Comparison of ENCODE assay signal across 36 cellular contexts in genomic region chr17:9917801-9918200, GRCh38. TPM values are rescaled to one million over a fixed set of nuclear protein-coding genes. Genes with fewer than 3 reads are reported as not detected.
"Had no signal": no experiment of that assay in that cellular context is flagged by ENCODE, and none has a peak within 500 bp of the region (broad histone marks: within the 10 kb centered on the region; RNA-seq: fewer than 3 reads in every experiment).

No MANE protein-coding gene starts in this region.

- ATAC-seq: activated naive CD4-positive, alpha-beta T cell treated with anti-CD3 and anti-CD28 coated beads, Interleukin-2, amount 50 U/mL, for 72 hours; activated T-cell treated with anti-CD3 and anti-CD28 coated beads, Interleukin-2, amount 50 U/mL, for 72 hours; foreskin keratinocyte; gastrocnemius medialis; T-helper 17 cell; WTC11 had no signal

- H3K9me3 ChIP-seq: ascending aorta, breast epithelium, colonic mucosa, esophagus muscularis mucosa, gastrocnemius medialis, heart right ventricle had no signal

- H3K36me3 ChIP-seq: ascending aorta, breast epithelium, cardiac muscle cell, colonic mucosa, gastrocnemius medialis had no signal

- H3K4me1 Mint-ChIP-seq: activated CD4-positive, alpha-beta memory T cell treated with anti-CD3 and anti-CD28 coated beads, Interleukin-2, amount 10 ng/mL, durations not matched to agents 7 days and 5 days; activated CD4-positive, alpha-beta T cell treated with anti-CD3 and anti-CD28 coated beads, Interleukin-2, amount 10 ng/mL, durations not matched to agents 7 days and 5 days; activated naive CD4-positive, alpha-beta T cell treated with anti-CD3 and anti-CD28 coated beads, Interleukin-2, amount 10 ng/mL, durations not matched to agents 7 days and 5 days; activated naive CD8-positive, alpha-beta T cell treated with anti-CD3 and anti-CD28 coated beads, Interleukin-2, amount 10 ng/mL, durations not matched to agents 7 days and 5 days; brain; endodermal cell; T-helper 17 cell; WTC11 had no signal

- H3K27me3 Mint-ChIP-seq: activated CD4-positive, alpha-beta memory T cell treated with anti-CD3 and anti-CD28 coated beads, Interleukin-2, amount 10 ng/mL, durations not matched to agents 7 days and 5 days; activated CD4-positive, alpha-beta T cell treated with anti-CD3 and anti-CD28 coated beads, Interleukin-2, amount 10 ng/mL, durations not matched to agents 7 days and 5 days; activated naive CD4-positive, alpha-beta T cell treated with anti-CD3 and anti-CD28 coated beads, Interleukin-2, amount 10 ng/mL, durations not matched to agents 7 days and 5 days; activated naive CD8-positive, alpha-beta T cell treated with anti-CD3 and anti-CD28 coated beads, Interleukin-2, amount 10 ng/mL, durations not matched to agents 7 days and 5 days; activated T-cell treated with anti-CD3 and anti-CD28 coated beads, Interleukin-2, amount 50 U/mL, for 24 hours; brain; dendritic cell treated with granulocyte-macrophage colony-stimulating factor and Interleukin-4, amounts not matched to agents 40 ng/mL and 50 ng/mL, for 4 days had no signal

- DNase-seq: activated CD4-positive, alpha-beta memory T cell treated with anti-CD3 and anti-CD28 coated beads, Interleukin-2, amount 10 ng/mL, durations not matched to agents 7 days and 5 days; activated CD4-positive, alpha-beta T cell treated with anti-CD3 and anti-CD28 coated beads for 1 hour; activated CD4-positive, alpha-beta T cell treated with anti-CD3 and anti-CD28 coated beads for 4 hours; activated CD4-positive, alpha-beta T cell treated with anti-CD3 and anti-CD28 coated beads, Interleukin-2, amount 10 ng/mL, durations not matched to agents 7 days and 5 days; activated CD4-positive, alpha-beta T cell treated with anti-CD3 and anti-CD28 coated beads, Interleukin-2, amount 50 U/mL, for 4 hours; activated CD8-positive, alpha-beta memory T cell treated with anti-CD3 and anti-CD28 coated beads, Interleukin-2, amount 50 U/mL, for 48 hours; activated gamma-delta T cell; activated naive CD4-positive, alpha-beta T cell; activated naive CD4-positive, alpha-beta T cell treated with anti-CD3 and anti-CD28 coated beads, Interleukin-2, amount 10 ng/mL, durations not matched to agents 7 days and 5 days; activated naive CD8-positive, alpha-beta T cell treated with anti-CD3 and anti-CD28 coated beads, Interleukin-2, amount 10 ng/mL, durations not matched to agents 7 days and 5 days; activated T-cell treated with anti-CD3 and anti-CD28 coated beads for 4 hours; activated T-cell treated with anti-CD3 and anti-CD28 coated beads, Interleukin-2, amount 50 U/mL, for 24 hours; activated T-cell treated with anti-CD3 and anti-CD28 coated beads, Interleukin-2, amount 50 U/mL, for 72 hours; central memory CD4-positive, alpha-beta T cell; cerebellar nuclear complex; colonic mucosa; dorsolateral prefrontal cortex; effector memory CD4-positive, alpha-beta T cell; endodermal cell; erythroblast; foreskin keratinocyte; gastrocnemius medialis; glutamatergic neuron; heart right ventricle; T-helper 1 cell; T-helper 17 cell; T1000 had no signal

- H3K27ac ChIP-seq: ascending aorta, breast epithelium, cardiac muscle cell, colonic mucosa, esophagus muscularis mucosa, foreskin keratinocyte, gastrocnemius medialis, heart right ventricle had no signal

- H3K36me3 Mint-ChIP-seq: activated naive CD4-positive, alpha-beta T cell treated with anti-CD3 and anti-CD28 coated beads, Interleukin-2, amount 10 ng/mL, durations not matched to agents 7 days and 5 days; activated naive CD4-positive, alpha-beta T cell treated with anti-CD3 and anti-CD28 coated beads, Interleukin-2, amount 50 U/mL, for 72 hours; activated naive CD8-positive, alpha-beta T cell treated with anti-CD3 and anti-CD28 coated beads, Interleukin-2, amount 10 ng/mL, durations not matched to agents 7 days and 5 days; WTC11 had no signal

- H3K4me3 Mint-ChIP-seq: activated CD4-positive, alpha-beta memory T cell treated with anti-CD3 and anti-CD28 coated beads, Interleukin-2, amount 10 ng/mL, durations not matched to agents 7 days and 5 days; activated CD4-positive, alpha-beta T cell treated with anti-CD3 and anti-CD28 coated beads, Interleukin-2, amount 10 ng/mL, durations not matched to agents 7 days and 5 days; activated naive CD4-positive, alpha-beta T cell treated with anti-CD3 and anti-CD28 coated beads, Interleukin-2, amount 10 ng/mL, durations not matched to agents 7 days and 5 days; activated naive CD8-positive, alpha-beta T cell treated with anti-CD3 and anti-CD28 coated beads, Interleukin-2, amount 10 ng/mL, durations not matched to agents 7 days and 5 days; activated T-cell treated with anti-CD3 and anti-CD28 coated beads, Interleukin-2, amount 50 U/mL, for 24 hours; activated T-cell treated with anti-CD3 and anti-CD28 coated beads, Interleukin-2, amount 50 U/mL, for 72 hours; brain; dendritic cell treated with granulocyte-macrophage colony-stimulating factor and Interleukin-4, amounts not matched to agents 40 ng/mL and 50 ng/mL, for 4 days; endodermal cell; T-helper 17 cell; T-helper 2 cell treated with Interferon-gamma antibody and Interleukin-4, amounts not matched to agents 5 μg/mL and 100 μg/mL, for 36 hours; WTC11 had no signal

- H3K4me3 ChIP-seq: ascending aorta, breast epithelium, cardiac muscle cell, colonic mucosa, dorsolateral prefrontal cortex, esophagus muscularis mucosa, gastrocnemius medialis, heart right ventricle had no signal

- H3K27ac Mint-ChIP-seq: activated CD4-positive, alpha-beta memory T cell treated with anti-CD3 and anti-CD28 coated beads, Interleukin-2, amount 10 ng/mL, durations not matched to agents 7 days and 5 days; activated CD4-positive, alpha-beta T cell treated with anti-CD3 and anti-CD28 coated beads, Interleukin-2, amount 10 ng/mL, durations not matched to agents 7 days and 5 days; activated naive CD4-positive, alpha-beta T cell treated with anti-CD3 and anti-CD28 coated beads, Interleukin-2, amount 10 ng/mL, durations not matched to agents 7 days and 5 days; activated naive CD4-positive, alpha-beta T cell treated with anti-CD3 and anti-CD28 coated beads, Interleukin-2, amount 50 U/mL, for 72 hours; activated naive CD8-positive, alpha-beta T cell treated with anti-CD3 and anti-CD28 coated beads, Interleukin-2, amount 10 ng/mL, durations not matched to agents 7 days and 5 days; activated T-cell treated with anti-CD3 and anti-CD28 coated beads, Interleukin-2, amount 50 U/mL, for 24 hours; activated T-cell treated with anti-CD3 and anti-CD28 coated beads, Interleukin-2, amount 50 U/mL, for 72 hours; dendritic cell treated with granulocyte-macrophage colony-stimulating factor and Interleukin-4, amounts not matched to agents 40 ng/mL and 50 ng/mL, for 4 days; endodermal cell; T-helper 17 cell; T-helper 2 cell treated with Interferon-gamma antibody and Interleukin-4, amounts not matched to agents 5 μg/mL and 100 μg/mL, for 36 hours; WTC11 had no signal

- H3K9me3 Mint-ChIP-seq: activated CD4-positive, alpha-beta memory T cell treated with anti-CD3 and anti-CD28 coated beads, Interleukin-2, amount 10 ng/mL, durations not matched to agents 7 days and 5 days; activated CD4-positive, alpha-beta T cell treated with anti-CD3 and anti-CD28 coated beads, Interleukin-2, amount 10 ng/mL, durations not matched to agents 7 days and 5 days; activated naive CD4-positive, alpha-beta T cell treated with anti-CD3 and anti-CD28 coated beads, Interleukin-2, amount 10 ng/mL, durations not matched to agents 7 days and 5 days; activated naive CD4-positive, alpha-beta T cell treated with anti-CD3 and anti-CD28 coated beads, Interleukin-2, amount 50 U/mL, for 72 hours; activated naive CD8-positive, alpha-beta T cell treated with anti-CD3 and anti-CD28 coated beads, Interleukin-2, amount 10 ng/mL, durations not matched to agents 7 days and 5 days; activated T-cell treated with anti-CD3 and anti-CD28 coated beads, Interleukin-2, amount 50 U/mL, for 24 hours; activated T-cell treated with anti-CD3 and anti-CD28 coated beads, Interleukin-2, amount 50 U/mL, for 72 hours; brain; dendritic cell treated with granulocyte-macrophage colony-stimulating factor and Interleukin-4, amounts not matched to agents 40 ng/mL and 50 ng/mL, for 4 days; endodermal cell; T-helper 2 cell treated with Interferon-gamma antibody and Interleukin-4, amounts not matched to agents 5 μg/mL and 100 μg/mL, for 36 hours; WTC11 had no signal

- H3K27me3 ChIP-seq: ascending aorta, breast epithelium, cardiac muscle cell, colonic mucosa, dorsolateral prefrontal cortex, esophagus muscularis mucosa, foreskin keratinocyte, gastrocnemius medialis, heart right ventricle had no signal

- H3K4me1 ChIP-seq: ascending aorta, breast epithelium, colonic mucosa, esophagus muscularis mucosa, foreskin keratinocyte, gastrocnemius medialis, heart right ventricle had no signal

RNA-seq across cellular contexts. Expression of gene RCVRN, which starts 12.7 kb away (rescaled TPM):
- total RNA-seq: activated CD4-positive, alpha-beta memory T cell treated with anti-CD3 and anti-CD28 coated beads, Interleukin-2, amount 10 ng/mL, durations not matched to agents 7 days and 5 days; activated CD4-positive, alpha-beta T cell treated with anti-CD3 and anti-CD28 coated beads, Interleukin-2, amount 10 ng/mL, durations not matched to agents 7 days and 5 days; activated naive CD4-positive, alpha-beta T cell treated with anti-CD3 and anti-CD28 coated beads, Interleukin-2, amount 50 U/mL, for 72 hours; activated naive CD8-positive, alpha-beta T cell treated with anti-CD3 and anti-CD28 coated beads, Interleukin-2, amount 10 ng/mL, durations not matched to agents 7 days and 5 days; activated T-cell treated with anti-CD3 and anti-CD28 coated beads, Interleukin-2, amount 50 U/mL, for 72 hours; ascending aorta; colonic mucosa; endodermal cell; foreskin keratinocyte; gastrocnemius medialis; T-helper 17 cell; WTC11 had no signal
- polyA plus RNA-seq: cardiac muscle cell, foreskin keratinocyte had no signal
